28 cellular contexts compared by ENCODE assay signal in genomic region chr11:27373392-27373791, GRCh38.
"Had no signal": no experiment of that assay in that cellular context is flagged by ENCODE, and none has a peak within 500 bp of the region (broad histone marks: within the 10 kb centered on the region; RNA-seq: fewer than 3 reads in every experiment).

No MANE protein-coding gene starts in this region.

- H3K4me1 ChIP-seq: gastrocnemius medialis, parathyroid adenoma, prostate gland, right atrium auricular region, tibial nerve, upper lobe of left lung had no signal

- FAIRE-seq: kidney, urothelium cell line had no signal

- H3K4me3 Mint-ChIP-seq: effector memory CD8-positive, alpha-beta T cell; mesothelial cell of epicardium; naive B cell; nephron; stimulated activated memory B cell treated with anti-CD40 and anti-IgM and Interleukin-4, amounts not matched to agents 10 μg/mL and 1 μg/mL and 100 μg/mL, for 72 hours had no signal

- H3K27me3 ChIP-seq: gastrocnemius medialis, right atrium auricular region, sigmoid colon, tibial nerve, upper lobe of left lung had no signal

- ATAC-seq: effector memory CD8-positive, alpha-beta T cell; esophagus mucosa; gastrocnemius medialis; stimulated activated memory B cell treated with anti-CD40 and anti-IgM and Interleukin-4, amounts not matched to agents 10 μg/mL and 1 μg/mL and 100 μg/mL, for 72 hours; stimulated activated naive CD8-positive, alpha-beta T cell treated with anti-CD3 and anti-CD28 coated beads, Interleukin-15, Interleukin-2, amounts not matched to agents 100 U/mL and 50 U/mL, for 24 hours had no signal

- H3K27me3 Mint-ChIP-seq: effector memory CD8-positive, alpha-beta T cell; naive B cell; stimulated activated memory B cell treated with anti-CD40 and anti-IgM and Interleukin-4, amounts not matched to agents 10 μg/mL and 1 μg/mL and 100 μg/mL, for 72 hours had no signal

- H3K9me3 Mint-ChIP-seq: effector memory CD8-positive, alpha-beta T cell; mesothelial cell of epicardium; naive B cell; nephron; stimulated activated memory B cell treated with anti-CD40 and anti-IgM and Interleukin-4, amounts not matched to agents 10 μg/mL and 1 μg/mL and 100 μg/mL, for 72 hours had no signal

- H3K9ac ChIP-seq: parathyroid adenoma had no signal

- H2AFZ ChIP-seq: parathyroid adenoma had no signal

- H3K79me2 ChIP-seq: parathyroid adenoma had no signal

- H3K36me3 ChIP-seq: prostate gland had no signal

- H3K27ac Mint-ChIP-seq: effector memory CD8-positive, alpha-beta T cell; mesothelial cell of epicardium; naive B cell; nephron; stimulated activated memory B cell treated with anti-CD40 and anti-IgM and Interleukin-4, amounts not matched to agents 10 μg/mL and 1 μg/mL and 100 μg/mL, for 72 hours had no signal

- H3K27ac ChIP-seq: epithelial cell of prostate, gastrocnemius medialis, parathyroid adenoma, prostate gland, right atrium auricular region, sigmoid colon, thoracic aorta, tibial nerve, upper lobe of left lung had no signal

- H3K4me1 Mint-ChIP-seq: naive B cell; stimulated activated memory B cell treated with anti-CD40 and anti-IgM and Interleukin-4, amounts not matched to agents 10 μg/mL and 1 μg/mL and 100 μg/mL, for 72 hours had no signal

- H3K4me3 ChIP-seq: gastrocnemius medialis, mucosa of descending colon, prostate gland, right atrium auricular region, sigmoid colon, thoracic aorta, tibial nerve, upper lobe of left lung had no signal

- DNase-seq: cerebellar nuclear complex; cortex of kidney; effector memory CD8-positive, alpha-beta T cell; foreskin fibroblast; gastrocnemius medialis; head of caudate nucleus; kidney; mesenchymal stem cell; mucosa of descending colon; naive B cell; occipital lobe; sigmoid colon; stimulated activated CD4-positive, alpha-beta T cell treated with anti-CD3 and anti-CD28 coated beads, Interleukin-2, amount 100 ng/mL, for 24 hours; stimulated activated CD4-positive, alpha-beta T cell treated with anti-CD3 and anti-CD28 coated beads, Interleukin-4, amount 100 ng/mL, for 24 hours; stimulated activated naive CD8-positive, alpha-beta T cell treated with anti-CD3 and anti-CD28 coated beads, Interleukin-15, Interleukin-2, amounts not matched to agents 100 U/mL and 50 U/mL, for 24 hours; substantia nigra; upper lobe of left lung had no signal

- H3K36me3 Mint-ChIP-seq: naive B cell; stimulated activated memory B cell treated with anti-CD40 and anti-IgM and Interleukin-4, amounts not matched to agents 10 μg/mL and 1 μg/mL and 100 μg/mL, for 72 hours had no signal

- H3K9me3 ChIP-seq: gastrocnemius medialis, mucosa of descending colon, prostate gland, right atrium auricular region, sigmoid colon, thoracic aorta, tibial nerve, upper lobe of left lung had no signal
